ENCODE assay signal across 1 cellular context in genomic region chr11:122898799-122899198, GRCh38.
TF ChIP-seq lines count a peak whose summit lies in the region.

No MANE protein-coding gene starts in this region.

TF ChIP-seq in WTC11, 78 proteins besides CTCF, POLR2A, EP300 and RAD21 (continued from another document):
- TF ChIP-seq, protein P1, sequence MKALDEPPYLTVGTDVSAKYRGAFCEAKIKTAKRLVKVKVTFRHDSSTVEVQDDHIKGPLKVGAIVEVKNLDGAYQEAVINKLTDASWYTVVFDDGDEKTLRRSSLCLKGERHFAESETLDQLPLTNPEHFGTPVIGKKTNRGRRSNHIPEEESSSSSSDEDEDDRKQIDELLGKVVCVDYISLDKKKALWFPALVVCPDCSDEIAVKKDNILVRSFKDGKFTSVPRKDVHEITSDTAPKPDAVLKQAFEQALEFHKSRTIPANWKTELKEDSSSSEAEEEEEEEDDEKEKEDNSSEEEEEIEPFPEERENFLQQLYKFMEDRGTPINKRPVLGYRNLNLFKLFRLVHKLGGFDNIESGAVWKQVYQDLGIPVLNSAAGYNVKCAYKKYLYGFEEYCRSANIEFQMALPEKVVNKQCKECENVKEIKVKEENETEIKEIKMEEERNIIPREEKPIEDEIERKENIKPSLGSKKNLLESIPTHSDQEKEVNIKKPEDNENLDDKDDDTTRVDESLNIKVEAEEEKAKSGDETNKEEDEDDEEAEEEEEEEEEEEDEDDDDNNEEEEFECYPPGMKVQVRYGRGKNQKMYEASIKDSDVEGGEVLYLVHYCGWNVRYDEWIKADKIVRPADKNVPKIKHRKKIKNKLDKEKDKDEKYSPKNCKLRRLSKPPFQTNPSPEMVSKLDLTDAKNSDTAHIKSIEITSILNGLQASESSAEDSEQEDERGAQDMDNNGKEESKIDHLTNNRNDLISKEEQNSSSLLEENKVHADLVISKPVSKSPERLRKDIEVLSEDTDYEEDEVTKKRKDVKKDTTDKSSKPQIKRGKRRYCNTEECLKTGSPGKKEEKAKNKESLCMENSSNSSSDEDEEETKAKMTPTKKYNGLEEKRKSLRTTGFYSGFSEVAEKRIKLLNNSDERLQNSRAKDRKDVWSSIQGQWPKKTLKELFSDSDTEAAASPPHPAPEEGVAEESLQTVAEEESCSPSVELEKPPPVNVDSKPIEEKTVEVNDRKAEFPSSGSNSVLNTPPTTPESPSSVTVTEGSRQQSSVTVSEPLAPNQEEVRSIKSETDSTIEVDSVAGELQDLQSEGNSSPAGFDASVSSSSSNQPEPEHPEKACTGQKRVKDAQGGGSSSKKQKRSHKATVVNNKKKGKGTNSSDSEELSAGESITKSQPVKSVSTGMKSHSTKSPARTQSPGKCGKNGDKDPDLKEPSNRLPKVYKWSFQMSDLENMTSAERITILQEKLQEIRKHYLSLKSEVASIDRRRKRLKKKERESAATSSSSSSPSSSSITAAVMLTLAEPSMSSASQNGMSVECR (CRISPR knock-in tag; IDR thresholded peaks at IDR 0.05; ENCODE audit: borderline replicate concordance): no peak
- TF ChIP-seq ZNF232 (CRISPR knock-in tag; IDR thresholded peaks at IDR 0.05) (no peak), NFYB (CRISPR knock-in tag; conservative IDR thresholded peaks at IDR 0.05; ENCODE audit: low read depth) (no peak)
